ENCODE assay signal across 1 cellular context in the genomic region with DNA sequence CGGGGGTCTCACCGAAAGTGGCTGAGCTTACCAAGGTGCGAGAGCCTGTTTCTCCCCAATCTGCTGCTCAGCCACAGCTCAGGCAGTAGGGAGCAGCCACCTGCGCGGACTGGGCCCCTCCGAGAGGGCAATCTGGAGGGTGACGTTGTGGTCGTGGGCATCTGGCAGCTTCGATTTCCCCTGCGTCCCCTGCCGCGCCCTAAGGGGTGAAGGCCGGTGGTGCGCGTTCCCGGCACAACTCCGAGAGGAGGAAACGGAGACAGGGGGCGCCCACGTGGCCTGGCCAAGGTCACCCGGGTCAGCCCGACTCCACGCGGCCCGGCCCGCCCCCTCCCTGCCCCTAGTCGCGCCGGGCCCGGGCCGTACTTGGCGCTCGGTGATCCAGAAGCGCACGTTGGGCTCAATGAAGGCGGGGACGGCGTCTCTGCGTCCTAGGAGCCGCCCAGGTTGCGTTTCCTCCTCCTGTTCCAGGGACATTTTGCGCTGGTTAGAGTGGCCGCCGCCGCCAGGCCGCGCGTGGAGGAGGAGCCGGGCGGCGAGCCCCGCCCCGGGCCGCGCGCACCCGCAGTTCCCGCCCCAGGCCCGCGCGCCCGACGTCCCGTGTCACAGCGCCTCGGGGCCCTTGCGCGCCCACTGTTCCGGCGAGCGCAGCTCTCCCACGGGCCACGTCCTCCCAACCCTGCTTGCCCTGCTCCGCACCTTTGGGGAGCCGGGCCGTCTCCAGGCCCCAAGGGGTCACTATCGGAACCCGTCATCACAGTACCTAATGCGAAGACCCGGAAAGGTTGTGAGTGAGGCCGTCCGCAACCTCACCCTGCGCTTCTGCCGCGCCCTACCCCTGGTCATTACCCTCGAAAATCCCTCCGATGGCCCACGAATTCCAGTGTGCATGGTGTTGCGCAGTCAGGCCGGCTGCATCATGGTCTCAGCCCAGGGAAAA.
TF ChIP-seq lines count a peak whose summit lies in the region.

A gene with protein sequence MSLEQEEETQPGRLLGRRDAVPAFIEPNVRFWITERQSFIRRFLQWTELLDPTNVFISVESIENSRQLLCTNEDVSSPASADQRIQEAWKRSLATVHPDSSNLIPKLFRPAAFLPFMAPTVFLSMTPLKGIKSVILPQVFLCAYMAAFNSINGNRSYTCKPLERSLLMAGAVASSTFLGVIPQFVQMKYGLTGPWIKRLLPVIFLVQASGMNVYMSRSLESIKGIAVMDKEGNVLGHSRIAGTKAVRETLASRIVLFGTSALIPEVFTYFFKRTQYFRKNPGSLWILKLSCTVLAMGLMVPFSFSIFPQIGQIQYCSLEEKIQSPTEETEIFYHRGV (minus strand): TSS at position 544 of the 940 bp plus-strand sequence. CDS start 67 bp downstream, at position 477.

TF ChIP-seq in HepG2, 621 proteins besides CTCF, POLR2A, EP300 and RAD21 (continued from another document and continues in another):
- TF ChIP-seq, protein P1, sequence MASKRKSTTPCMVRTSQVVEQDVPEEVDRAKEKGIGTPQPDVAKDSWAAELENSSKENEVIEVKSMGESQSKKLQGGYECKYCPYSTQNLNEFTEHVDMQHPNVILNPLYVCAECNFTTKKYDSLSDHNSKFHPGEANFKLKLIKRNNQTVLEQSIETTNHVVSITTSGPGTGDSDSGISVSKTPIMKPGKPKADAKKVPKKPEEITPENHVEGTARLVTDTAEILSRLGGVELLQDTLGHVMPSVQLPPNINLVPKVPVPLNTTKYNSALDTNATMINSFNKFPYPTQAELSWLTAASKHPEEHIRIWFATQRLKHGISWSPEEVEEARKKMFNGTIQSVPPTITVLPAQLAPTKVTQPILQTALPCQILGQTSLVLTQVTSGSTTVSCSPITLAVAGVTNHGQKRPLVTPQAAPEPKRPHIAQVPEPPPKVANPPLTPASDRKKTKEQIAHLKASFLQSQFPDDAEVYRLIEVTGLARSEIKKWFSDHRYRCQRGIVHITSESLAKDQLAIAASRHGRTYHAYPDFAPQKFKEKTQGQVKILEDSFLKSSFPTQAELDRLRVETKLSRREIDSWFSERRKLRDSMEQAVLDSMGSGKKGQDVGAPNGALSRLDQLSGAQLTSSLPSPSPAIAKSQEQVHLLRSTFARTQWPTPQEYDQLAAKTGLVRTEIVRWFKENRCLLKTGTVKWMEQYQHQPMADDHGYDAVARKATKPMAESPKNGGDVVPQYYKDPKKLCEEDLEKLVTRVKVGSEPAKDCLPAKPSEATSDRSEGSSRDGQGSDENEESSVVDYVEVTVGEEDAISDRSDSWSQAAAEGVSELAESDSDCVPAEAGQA (IDR thresholded peaks at IDR 0.05; ENCODE audit: low read depth), result 0 out of 2 replicates have a peak, but pooled peaks have one; percentile 42
- TF ChIP-seq, protein P1 (CRISPR knock-in tag; IDR thresholded peaks at IDR 0.05; ENCODE audit: borderline replicate concordance), result no peak
- peak; percentile 94 for TF ChIP-seq ZFX (CRISPR knock-in tag; IDR thresholded peaks at IDR 0.05; ENCODE audit: low read depth)
- TF ChIP-seq BRD4 (CRISPR knock-in tag; IDR thresholded peaks at IDR 0.05), result peak; percentile 35
- TF ChIP-seq RARA (CRISPR knock-in tag; IDR thresholded peaks at IDR 0.05), result peak; percentile 77
- no peak for TF ChIP-seq ZFP1 (CRISPR knock-in tag; IDR thresholded peaks at IDR 0.05)
- peak; percentile 4; the same call in 1 of the 2 replicates for TF ChIP-seq ZMYM4 (CRISPR knock-in tag; IDR thresholded peaks at IDR 0.05)
- peak; percentile 48 for TF ChIP-seq SKI (IDR thresholded peaks at IDR 0.05; ENCODE audit: partially characterized antibody)
- 0 out of 2 replicates have a peak, but pooled peaks have one; percentile 18 for TF ChIP-seq TOE1 (CRISPR knock-in tag; IDR thresholded peaks at IDR 0.05)
- TF ChIP-seq ZNF350 (CRISPR knock-in tag; IDR thresholded peaks at IDR 0.05; ENCODE audit: borderline replicate concordance, low read depth), result peak; percentile 80
- TF ChIP-seq, protein P2, sequence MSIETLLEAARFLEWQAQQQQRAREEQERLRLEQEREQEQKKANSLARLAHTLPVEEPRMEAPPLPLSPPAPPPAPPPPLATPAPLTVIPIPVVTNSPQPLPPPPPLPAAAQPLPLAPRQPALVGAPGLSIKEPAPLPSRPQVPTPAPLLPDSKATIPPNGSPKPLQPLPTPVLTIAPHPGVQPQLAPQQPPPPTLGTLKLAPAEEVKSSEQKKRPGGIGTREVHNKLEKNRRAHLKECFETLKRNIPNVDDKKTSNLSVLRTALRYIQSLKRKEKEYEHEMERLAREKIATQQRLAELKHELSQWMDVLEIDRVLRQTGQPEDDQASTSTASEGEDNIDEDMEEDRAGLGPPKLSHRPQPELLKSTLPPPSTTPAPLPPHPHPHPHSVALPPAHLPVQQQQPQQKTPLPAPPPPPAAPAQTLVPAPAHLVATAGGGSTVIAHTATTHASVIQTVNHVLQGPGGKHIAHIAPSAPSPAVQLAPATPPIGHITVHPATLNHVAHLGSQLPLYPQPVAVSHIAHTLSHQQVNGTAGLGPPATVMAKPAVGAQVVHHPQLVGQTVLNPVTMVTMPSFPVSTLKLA (IDR thresholded peaks at IDR 0.05), result peak; percentile 87
- TF ChIP-seq, protein P3, sequence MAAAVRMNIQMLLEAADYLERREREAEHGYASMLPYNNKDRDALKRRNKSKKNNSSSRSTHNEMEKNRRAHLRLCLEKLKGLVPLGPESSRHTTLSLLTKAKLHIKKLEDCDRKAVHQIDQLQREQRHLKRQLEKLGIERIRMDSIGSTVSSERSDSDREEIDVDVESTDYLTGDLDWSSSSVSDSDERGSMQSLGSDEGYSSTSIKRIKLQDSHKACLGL (CRISPR knock-in tag; IDR thresholded peaks at IDR 0.05), result peak; percentile 97; the same call in 1 of the 2 replicates
- TF ChIP-seq, protein P4, sequence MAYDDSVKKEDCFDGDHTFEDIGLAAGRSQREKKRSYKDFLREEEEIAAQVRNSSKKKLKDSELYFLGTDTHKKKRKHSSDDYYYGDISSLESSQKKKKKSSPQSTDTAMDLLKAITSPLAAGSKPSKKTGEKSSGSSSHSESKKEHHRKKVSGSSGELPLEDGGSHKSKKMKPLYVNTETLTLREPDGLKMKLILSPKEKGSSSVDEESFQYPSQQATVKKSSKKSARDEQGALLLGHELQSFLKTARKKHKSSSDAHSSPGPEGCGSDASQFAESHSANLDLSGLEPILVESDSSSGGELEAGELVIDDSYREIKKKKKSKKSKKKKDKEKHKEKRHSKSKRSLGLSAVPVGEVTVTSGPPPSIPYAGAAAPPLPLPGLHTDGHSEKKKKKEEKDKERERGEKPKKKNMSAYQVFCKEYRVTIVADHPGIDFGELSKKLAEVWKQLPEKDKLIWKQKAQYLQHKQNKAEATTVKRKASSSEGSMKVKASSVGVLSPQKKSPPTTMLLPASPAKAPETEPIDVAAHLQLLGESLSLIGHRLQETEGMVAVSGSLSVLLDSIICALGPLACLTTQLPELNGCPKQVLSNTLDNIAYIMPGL (CRISPR knock-in tag; IDR thresholded peaks at IDR 0.05; ENCODE audit: borderline replicate concordance in 1 of 2, low read depth in 1 of 2), result peak; percentile 72 to 82; a peak in 2 of 4 replicates
- TF ChIP-seq SALL2 (CRISPR knock-in tag; IDR thresholded peaks at IDR 0.05), result peak; percentile 44; the same call in 1 of the 2 replicates
- TF ChIP-seq HDAC2 (CRISPR knock-in tag; IDR thresholded peaks at IDR 0.05), result peak; percentile 68
- TF ChIP-seq U2AF2 (IDR thresholded peaks at IDR 0.05; ENCODE audit: low read depth, low read length), result no peak
- TF ChIP-seq, protein P5, sequence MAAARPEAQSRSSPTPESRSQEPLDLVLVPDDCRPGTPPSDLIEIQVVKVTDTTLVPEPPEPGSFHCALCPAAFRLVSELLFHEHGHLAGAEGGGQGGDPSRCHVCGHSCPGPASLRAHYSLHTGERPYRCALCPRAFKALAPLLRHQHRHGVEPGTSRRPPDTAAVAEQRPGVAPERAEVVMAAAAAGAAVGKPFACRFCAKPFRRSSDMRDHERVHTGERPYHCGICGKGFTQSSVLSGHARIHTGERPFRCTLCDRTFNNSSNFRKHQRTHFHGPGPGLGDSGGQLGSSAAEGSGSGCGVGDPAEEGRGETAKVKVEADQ (CRISPR knock-in tag; IDR thresholded peaks at IDR 0.05; ENCODE audit: borderline replicate concordance), result 0 out of 2 replicates have a peak, but pooled peaks have one; percentile 45
- no peak for TF ChIP-seq LCORL (IDR thresholded peaks at IDR 0.05)
- no peak for TF ChIP-seq LCORL (CRISPR knock-in tag; IDR thresholded peaks at IDR 0.05)
- TF ChIP-seq ZNF530 (CRISPR knock-in tag; IDR thresholded peaks at IDR 0.05; ENCODE audit: low read depth), result no peak
- no peak for TF ChIP-seq ZNF10 (CRISPR knock-in tag; IDR thresholded peaks at IDR 0.05; ENCODE audit: borderline replicate concordance, low read depth)
- peak; percentile 76; the same call in 1 of the 2 replicates for TF ChIP-seq KAT8 (CRISPR knock-in tag; IDR thresholded peaks at IDR 0.05)
- TF ChIP-seq, protein P6, sequence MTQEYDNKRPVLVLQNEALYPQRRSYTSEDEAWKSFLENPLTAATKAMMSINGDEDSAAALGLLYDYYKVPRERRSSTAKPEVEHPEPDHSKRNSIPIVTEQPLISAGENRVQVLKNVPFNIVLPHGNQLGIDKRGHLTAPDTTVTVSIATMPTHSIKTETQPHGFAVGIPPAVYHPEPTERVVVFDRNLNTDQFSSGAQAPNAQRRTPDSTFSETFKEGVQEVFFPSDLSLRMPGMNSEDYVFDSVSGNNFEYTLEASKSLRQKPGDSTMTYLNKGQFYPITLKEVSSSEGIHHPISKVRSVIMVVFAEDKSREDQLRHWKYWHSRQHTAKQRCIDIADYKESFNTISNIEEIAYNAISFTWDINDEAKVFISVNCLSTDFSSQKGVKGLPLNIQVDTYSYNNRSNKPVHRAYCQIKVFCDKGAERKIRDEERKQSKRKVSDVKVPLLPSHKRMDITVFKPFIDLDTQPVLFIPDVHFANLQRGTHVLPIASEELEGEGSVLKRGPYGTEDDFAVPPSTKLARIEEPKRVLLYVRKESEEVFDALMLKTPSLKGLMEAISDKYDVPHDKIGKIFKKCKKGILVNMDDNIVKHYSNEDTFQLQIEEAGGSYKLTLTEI (CRISPR knock-in tag; conservative IDR thresholded peaks at IDR 0.05), result no peak
- no peak for TF ChIP-seq CC2D1A (CRISPR knock-in tag; IDR thresholded peaks at IDR 0.05)
- no peak for TF ChIP-seq U2AF1 (optimal IDR thresholded peaks at IDR 0.05; ENCODE audit: low read depth, low read length)
- peak; percentile 64; the same call in 1 of the 2 replicates for TF ChIP-seq ZNF674 (CRISPR knock-in tag; IDR thresholded peaks at IDR 0.05; ENCODE audit: low read depth)
- TF ChIP-seq, protein P7, sequence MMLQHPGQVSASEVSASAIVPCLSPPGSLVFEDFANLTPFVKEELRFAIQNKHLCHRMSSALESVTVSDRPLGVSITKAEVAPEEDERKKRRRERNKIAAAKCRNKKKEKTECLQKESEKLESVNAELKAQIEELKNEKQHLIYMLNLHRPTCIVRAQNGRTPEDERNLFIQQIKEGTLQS (CRISPR knock-in tag; IDR thresholded peaks at IDR 0.05), result peak; percentile 67; the same call in 1 of the 2 replicates
- 0 out of 2 replicates have a peak, but pooled peaks have one; percentile 16 for TF ChIP-seq ZMYM3 (CRISPR knock-in tag; IDR thresholded peaks at IDR 0.05)
- no peak for TF ChIP-seq ZKSCAN8 (CRISPR knock-in tag; IDR thresholded peaks at IDR 0.05; ENCODE audit: borderline replicate concordance)
- no peak for TF ChIP-seq ADNP (CRISPR knock-in tag; IDR thresholded peaks at IDR 0.05)
- TF ChIP-seq, protein P8, sequence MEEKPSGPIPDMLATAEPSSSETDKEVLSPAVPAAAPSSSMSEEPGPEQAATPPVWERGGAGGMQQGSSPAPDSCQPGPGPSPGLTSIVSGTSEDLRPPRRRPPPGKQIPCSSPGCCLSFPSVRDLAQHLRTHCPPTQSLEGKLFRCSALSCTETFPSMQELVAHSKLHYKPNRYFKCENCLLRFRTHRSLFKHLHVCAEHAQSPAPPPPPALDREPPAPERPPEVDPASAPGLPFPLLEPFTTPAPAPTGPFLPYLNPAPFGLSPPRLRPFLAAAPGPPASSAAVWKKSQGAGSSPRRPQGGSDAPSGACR (CRISPR knock-in tag; IDR thresholded peaks at IDR 0.05), result 0 out of 2 replicates have a peak, but pooled peaks have one; percentile 31
- 0 out of 2 replicates have a peak, but pooled peaks have one; percentile 64 for TF ChIP-seq CAMTA2 (CRISPR knock-in tag; IDR thresholded peaks at IDR 0.05; ENCODE audit: borderline replicate concordance)
- TF ChIP-seq MIER3 (CRISPR knock-in tag; IDR thresholded peaks at IDR 0.05; ENCODE audit: borderline replicate concordance), result peak; percentile 63; the same call in 1 of the 2 replicates
- no peak for TF ChIP-seq ZNF207 (IDR thresholded peaks at IDR 0.05; ENCODE audit: borderline replicate concordance)
- TF ChIP-seq, protein P9, sequence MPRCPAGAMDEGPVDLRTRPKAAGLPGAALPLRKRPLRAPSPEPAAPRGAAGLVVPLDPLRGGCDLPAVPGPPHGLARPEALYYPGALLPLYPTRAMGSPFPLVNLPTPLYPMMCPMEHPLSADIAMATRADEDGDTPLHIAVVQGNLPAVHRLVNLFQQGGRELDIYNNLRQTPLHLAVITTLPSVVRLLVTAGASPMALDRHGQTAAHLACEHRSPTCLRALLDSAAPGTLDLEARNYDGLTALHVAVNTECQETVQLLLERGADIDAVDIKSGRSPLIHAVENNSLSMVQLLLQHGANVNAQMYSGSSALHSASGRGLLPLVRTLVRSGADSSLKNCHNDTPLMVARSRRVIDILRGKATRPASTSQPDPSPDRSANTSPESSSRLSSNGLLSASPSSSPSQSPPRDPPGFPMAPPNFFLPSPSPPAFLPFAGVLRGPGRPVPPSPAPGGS (CRISPR knock-in tag; IDR thresholded peaks at IDR 0.05), result no peak
- 0 out of 2 replicates have a peak, but pooled peaks have one; percentile 35 for TF ChIP-seq ZNF251 (CRISPR knock-in tag; IDR thresholded peaks at IDR 0.05)
- TF ChIP-seq ZNF317 (CRISPR knock-in tag; IDR thresholded peaks at IDR 0.05), result no peak; the same call in none of the 2 replicates
- peak; percentile 81 for TF ChIP-seq SP4 (CRISPR knock-in tag; IDR thresholded peaks at IDR 0.05)
- TF ChIP-seq MIXL1 (CRISPR knock-in tag; IDR thresholded peaks at IDR 0.05), result peak; percentile 46; the same call in 1 of the 2 replicates
- peak; percentile 47; the same call in 1 of the 2 replicates for TF ChIP-seq MED1 (CRISPR knock-in tag; IDR thresholded peaks at IDR 0.05)
- TF ChIP-seq ISX (CRISPR knock-in tag; conservative IDR thresholded peaks at IDR 0.05), result no peak
